In the genomic region with DNA sequence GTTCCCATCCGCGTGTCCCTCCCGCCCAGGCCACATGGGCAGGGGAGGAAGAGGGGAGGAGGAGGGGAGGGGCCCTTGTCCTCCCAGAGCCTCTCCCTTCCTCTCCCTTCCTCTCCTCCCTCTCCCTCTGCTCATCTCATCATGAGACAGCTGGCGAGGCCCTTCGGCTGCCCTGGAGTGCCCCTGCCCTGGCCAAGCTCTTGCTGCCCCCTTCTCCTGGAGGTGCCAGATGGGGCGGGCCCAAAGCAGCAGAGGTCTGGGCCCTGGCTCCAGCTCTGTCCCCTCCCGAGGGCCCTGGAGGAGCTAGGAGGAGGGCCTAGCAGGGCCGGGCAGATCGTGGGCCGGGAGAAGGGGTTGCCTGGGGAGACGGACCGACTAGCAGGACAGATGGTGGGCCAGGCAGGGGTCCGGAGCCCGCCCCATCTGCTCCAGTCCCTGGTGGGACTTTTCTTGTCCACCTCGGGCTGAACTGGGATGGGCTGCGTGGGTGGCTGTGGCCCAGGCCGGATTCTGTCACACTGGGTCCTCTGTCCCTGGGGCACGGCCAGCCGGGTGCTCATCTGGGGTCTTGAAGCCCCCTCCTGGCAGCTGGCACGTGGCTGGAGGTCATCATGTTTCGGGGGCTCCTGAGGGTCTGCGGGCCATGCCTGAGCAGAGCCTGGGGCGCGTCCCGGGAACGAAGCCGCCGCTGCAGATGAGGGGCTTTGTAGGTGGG, we compare ENCODE assay signal across 14 cellular contexts.
DNase-seq lines count a peak whose midpoint lies in the region; ATAC-seq and TF ChIP-seq lines count a peak whose summit lies in the region.
"Had no signal": no experiment of that assay in that cellular context is flagged by ENCODE, and none has a peak within 500 bp of the region (broad histone marks: within the 10 kb centered on the region; RNA-seq: fewer than 3 reads in every experiment).

No MANE protein-coding gene starts in this region.

- no peak for TF ChIP-seq CTCF in WTC11 (IDR thresholded peaks at IDR 0.05)
- no peak for TF ChIP-seq CTCF in hepatocyte (IDR thresholded peaks at IDR 0.05; ENCODE audit: poor library complexity)
- TF ChIP-seq CTCF in spleen (IDR thresholded peaks at IDR 0.05 in 8 of 11, conservative IDR thresholded peaks at IDR 0.05 in 3 of 11), result no peak
- no peak for TF ChIP-seq CTCF in endothelial cell (IDR thresholded peaks at IDR 0.05; ENCODE audit: unreplicated experiment)

- intact Hi-C loops in spleen (cut with DNase I; ENCODE audit: low total_unique reads), result no loop called here
- intact Hi-C loops in activated CD4-positive, alpha-beta memory T cell treated with anti-CD3 and anti-CD28 coated beads for 36 hours (cut with micrococcal nuclease), result no loop called here

- 86% methylated on average over 28 of the region's 28 CpGs for WGBS in hepatocyte (ENCODE audit: low lambda C conversion rate, missing lambda C conversion rate)
- whole genome bisulfite sequencing in spleen, 5 donors, result 87 to 91% (median 90%) methylated on average over 24 to 28 of the region's 28 CpGs

- H3K27me3 ChIP-seq in hepatocyte (no peaks in the 10 kb centered on the region), spleen (replicated peaks in 1 of 7) (peaks cover 0 to 19% (median 0%) of the 10 kb centered on the region in 7 donors)
- H3K27me3 ChIP-seq: Peyer's patch had no signal

- POLR2A ChIA-PET in WTC11 (lab: Charles Lee), result no interaction called here
- POLR2A ChIA-PET in activated CD4-positive, alpha-beta memory T cell treated with anti-CD3 and anti-CD28 coated beads for 36 hours (lab: Charles Lee), result no interaction called here

- H3K9me3 ChIP-seq in hepatocyte (ENCODE audit: low read depth) (peaks cover 36% of the 10 kb centered on the region), spleen (no peaks in the 10 kb centered on the region)

- H3K9me2 ChIP-seq in hepatocyte (replicated peaks; ENCODE audit: insufficient read depth), result no peaks in the 10 kb centered on the region

- no peaks in the 10 kb centered on the region for H3K4me1 Mint-ChIP-seq in WTC11
- H3K4me1 Mint-ChIP-seq in activated CD4-positive, alpha-beta memory T cell treated with anti-CD3 and anti-CD28 coated beads for 36 hours (ENCODE audit: low read depth), result peaks cover 4% of the 10 kb centered on the region
- H3K4me1 Mint-ChIP-seq in endothelial cell (ENCODE audit: unreplicated experiment), result no peaks in the 10 kb centered on the region

- H3K4me3 Mint-ChIP-seq in WTC11 (no peak overlapping the region), endothelial cell (ENCODE audit: unreplicated experiment) (no peak overlapping the region)
- H3K4me3 Mint-ChIP-seq in activated CD4-positive, alpha-beta memory T cell treated with anti-CD3 and anti-CD28 coated beads for 36 hours, result no peak overlapping the region
- H3K4me3 Mint-ChIP-seq: activated CD4-positive, alpha-beta memory T cell treated with anti-CD3 and anti-CD28 coated beads, Interleukin-2, amount 10 ng/mL, durations not matched to agents 7 days and 5 days had no signal

- H3K79me2 ChIP-seq in hepatocyte, result no peaks in the 10 kb centered on the region

- H3K27ac ChIP-seq in hepatocyte (no peak overlapping the region), spleen (no peak overlapping the region)
- H3K27ac ChIP-seq: Peyer's patch had no signal

- no peak overlapping the region for H3K4me2 ChIP-seq in hepatocyte

- H3K4me1 ChIP-seq in hepatocyte (ENCODE audit: insufficient read depth) (no peaks in the 10 kb centered on the region), spleen (peaks cover 0 to 5% (median 3%) of the 10 kb centered on the region in 6 donors)
- H3K4me1 ChIP-seq: Caco-2 had no signal

- H3K9me3 Mint-ChIP-seq in WTC11, result peaks cover 24% of the 10 kb centered on the region
- no peaks in the 10 kb centered on the region for H3K9me3 Mint-ChIP-seq in activated CD4-positive, alpha-beta memory T cell treated with anti-CD3 and anti-CD28 coated beads for 36 hours
- H3K9me3 Mint-ChIP-seq in endothelial cell (ENCODE audit: unreplicated experiment), result peaks cover 18% of the 10 kb centered on the region
- H3K9me3 Mint-ChIP-seq: activated CD4-positive, alpha-beta memory T cell treated with anti-CD3 and anti-CD28 coated beads, Interleukin-2, amount 10 ng/mL, durations not matched to agents 7 days and 5 days had no signal

- ATAC-seq in WTC11, result no peak

- H3K36me3 Mint-ChIP-seq in WTC11 (no peaks in the 10 kb centered on the region; the same call in none of the 2 replicates), endothelial cell (ENCODE audit: low read depth, unreplicated experiment) (peaks cover 8% of the 10 kb centered on the region)
- no peaks in the 10 kb centered on the region for H3K36me3 Mint-ChIP-seq in activated CD4-positive, alpha-beta memory T cell treated with anti-CD3 and anti-CD28 coated beads for 36 hours

- peak; percentile 2 for DNase-seq in activated CD4-positive, alpha-beta T cell treated with anti-CD3 and anti-CD28 coated beads for 48 hours
- DNase-seq in activated CD4-positive, alpha-beta T cell treated with anti-CD3 and anti-CD28 coated beads, Interleukin-2, amount 50 U/mL, for 1 hour, result no peak
- DNase-seq in WTC11 (ENCODE audit: low spot score) (peak; percentile 10), hepatocyte (ENCODE audit: low spot score) (peak; percentile 42), spleen (peak; percentile 87), endothelial cell (ENCODE audit: low spot score) (no peak), middle frontal gyrus (ENCODE audit: extremely low spot score, low spot score) (no peak)
- DNase-seq in activated CD4-positive, alpha-beta memory T cell treated with anti-CD3 and anti-CD28 coated beads for 36 hours, result no peak
- DNase-seq: activated CD4-positive, alpha-beta memory T cell treated with anti-CD3 and anti-CD28 coated beads, Interleukin-2, amount 10 ng/mL, durations not matched to agents 7 days and 5 days; NCI-H1436; retina; T-helper 1 cell had no signal

- H3K4me3 ChIP-seq in hepatocyte (no peak overlapping the region), spleen (no peak overlapping the region)
- H3K4me3 ChIP-seq: Peyer's patch had no signal

- no peaks in the 10 kb centered on the region for H3K36me3 ChIP-seq in hepatocyte (replicated peaks; ENCODE audit: insufficient read depth, low read depth)
- H3K36me3 ChIP-seq in spleen, result no peaks in the 10 kb centered on the region
- H3K36me3 ChIP-seq: Peyer's patch had no signal

- CTCF ChIA-PET in WTC11 (lab: Charles Lee), result no interaction called here
- CTCF ChIA-PET in activated CD4-positive, alpha-beta memory T cell treated with anti-CD3 and anti-CD28 coated beads for 36 hours (lab: Charles Lee), result interaction anchor here (1.8 to 2.2 kb wide), 2 partner anchors 1864 to 1866 kb away, joined by 9 to 19 read pairs; no protein-coding TSS in a partner anchor

- no peaks in the 10 kb centered on the region for H4K20me1 ChIP-seq in hepatocyte (ENCODE audit: insufficient read depth, poor library complexity, severe bottlenecking)

- H3K27ac Mint-ChIP-seq in WTC11 (no peak overlapping the region), endothelial cell (ENCODE audit: unreplicated experiment) (no peak overlapping the region)
- no peak overlapping the region for H3K27ac Mint-ChIP-seq in activated CD4-positive, alpha-beta memory T cell treated with anti-CD3 and anti-CD28 coated beads for 36 hours
- H3K27ac Mint-ChIP-seq: activated CD4-positive, alpha-beta memory T cell treated with anti-CD3 and anti-CD28 coated beads, Interleukin-2, amount 10 ng/mL, durations not matched to agents 7 days and 5 days had no signal

- no peak for TF ChIP-seq POLR2A in spleen (IDR thresholded peaks at IDR 0.05)

- no peak overlapping the region for H2AFZ ChIP-seq in hepatocyte

- H3K27me3 Mint-ChIP-seq in WTC11 (ENCODE audit: low read depth) (peaks cover 17% of the 10 kb centered on the region), endothelial cell (ENCODE audit: unreplicated experiment) (peaks cover 15% of the 10 kb centered on the region)
- H3K27me3 Mint-ChIP-seq in activated CD4-positive, alpha-beta memory T cell treated with anti-CD3 and anti-CD28 coated beads for 36 hours, result no peaks in the 10 kb centered on the region

TF ChIP-seq in WTC11, 78 proteins besides CTCF, POLR2A, EP300 and RAD21 (continues in another document):
- no peak for TF ChIP-seq KAT7 (CRISPR knock-in tag; IDR thresholded peaks at IDR 0.05; ENCODE audit: borderline replicate concordance)
- no peak for TF ChIP-seq MYBL2 (CRISPR knock-in tag; IDR thresholded peaks at IDR 0.05)
- TF ChIP-seq NR1H2 (CRISPR knock-in tag; IDR thresholded peaks at IDR 0.05), result no peak
- no peak for TF ChIP-seq E2F5 (CRISPR knock-in tag; IDR thresholded peaks at IDR 0.05)
- no peak for TF ChIP-seq E2F1 (CRISPR knock-in tag; IDR thresholded peaks at IDR 0.05)
- TF ChIP-seq, protein P1, sequence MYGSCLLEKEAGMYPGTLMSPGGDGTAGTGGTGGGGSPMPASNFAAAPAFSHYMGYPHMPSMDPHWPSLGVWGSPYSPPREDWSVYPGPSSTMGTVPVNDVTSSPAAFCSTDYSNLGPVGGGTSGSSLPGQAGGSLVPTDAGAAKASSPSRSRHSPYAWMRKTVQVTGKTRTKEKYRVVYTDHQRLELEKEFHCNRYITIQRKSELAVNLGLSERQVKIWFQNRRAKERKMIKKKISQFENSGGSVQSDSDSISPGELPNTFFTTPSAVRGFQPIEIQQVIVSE (CRISPR knock-in tag; IDR thresholded peaks at IDR 0.05; ENCODE audit: borderline replicate concordance), result no peak

Comparison
In these comparisons a context has a peak if more than half of its experiments do, and no peak if none do; other contexts are left out.
1. DNase-seq: peak in activated CD4-positive, alpha-beta T cell treated with anti-CD3 and anti-CD28 coated beads for 48 hours (single experiment), WTC11 (single experiment), hepatocyte (single experiment) and spleen (single experiment); none in activated CD4-positive, alpha-beta T cell treated with anti-CD3 and anti-CD28 coated beads, Interleukin-2, amount 50 U/mL, for 1 hour (single experiment), activated CD4-positive, alpha-beta memory T cell treated with anti-CD3 and anti-CD28 coated beads for 36 hours (single experiment), endothelial cell (single experiment) and middle frontal gyrus (single experiment).